ENCODE assay signal across 1 cellular context in the genomic region with DNA sequence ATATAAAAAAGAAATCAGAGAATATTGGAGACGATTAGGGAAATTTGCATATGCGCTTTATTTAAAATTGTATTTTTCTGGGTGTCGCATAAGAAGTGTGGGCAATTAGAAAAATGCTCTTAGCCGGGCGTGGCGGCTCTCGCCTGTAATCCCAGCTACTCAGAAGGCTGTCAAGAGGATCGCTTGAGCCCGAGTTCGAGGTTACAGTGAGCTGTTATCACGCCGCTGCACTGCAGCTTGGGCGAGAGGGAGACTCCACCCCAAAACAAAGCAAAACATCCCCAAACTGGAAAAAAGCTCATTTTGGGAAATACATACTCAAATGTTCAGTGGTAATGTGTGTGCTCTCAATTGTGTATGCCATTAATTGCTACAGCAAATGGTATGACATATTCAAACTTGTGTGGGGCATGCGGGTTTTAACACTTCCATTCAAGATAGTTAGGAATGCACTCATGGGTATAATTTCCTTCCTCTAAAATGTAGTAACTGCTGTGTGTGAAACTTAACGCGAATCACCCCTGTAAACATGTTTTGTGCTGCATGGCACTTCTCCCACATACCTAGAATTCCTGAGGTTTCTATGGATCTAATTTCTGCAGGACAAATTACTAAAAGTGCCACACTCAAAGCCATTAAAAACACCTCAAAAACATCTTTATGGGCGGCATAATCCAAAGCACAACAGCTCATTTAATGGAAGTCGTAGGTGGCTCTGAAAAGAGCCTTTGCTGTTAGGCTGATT.
TF ChIP-seq lines count a peak whose summit lies in the region.

No MANE protein-coding gene starts in this region.

TF ChIP-seq in GM23338, 12 proteins besides CTCF, POLR2A, EP300 and RAD21:
- no peak for TF ChIP-seq ZNF462 (CRISPR knock-in tag; IDR thresholded peaks at IDR 0.05)
- no peak for TF ChIP-seq STAT1 (IDR thresholded peaks at IDR 0.05; ENCODE audit: unreplicated experiment)
- no peak for TF ChIP-seq ZNF114 (CRISPR knock-in tag; IDR thresholded peaks at IDR 0.05)
- TF ChIP-seq ZNF331 (CRISPR knock-in tag; IDR thresholded peaks at IDR 0.05; ENCODE audit: low read depth) = no peak
- TF ChIP-seq CREB1 (CRISPR knock-in tag; IDR thresholded peaks at IDR 0.05; ENCODE audit: low read depth) = no peak
- TF ChIP-seq, protein P1, sequence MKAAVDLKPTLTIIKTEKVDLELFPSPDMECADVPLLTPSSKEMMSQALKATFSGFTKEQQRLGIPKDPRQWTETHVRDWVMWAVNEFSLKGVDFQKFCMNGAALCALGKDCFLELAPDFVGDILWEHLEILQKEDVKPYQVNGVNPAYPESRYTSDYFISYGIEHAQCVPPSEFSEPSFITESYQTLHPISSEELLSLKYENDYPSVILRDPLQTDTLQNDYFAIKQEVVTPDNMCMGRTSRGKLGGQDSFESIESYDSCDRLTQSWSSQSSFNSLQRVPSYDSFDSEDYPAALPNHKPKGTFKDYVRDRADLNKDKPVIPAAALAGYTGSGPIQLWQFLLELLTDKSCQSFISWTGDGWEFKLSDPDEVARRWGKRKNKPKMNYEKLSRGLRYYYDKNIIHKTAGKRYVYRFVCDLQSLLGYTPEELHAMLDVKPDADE (IDR thresholded peaks at IDR 0.05) = no peak
- TF ChIP-seq EZH2phosphoT487 (IDR thresholded peaks at IDR 0.05; ENCODE audit: unreplicated experiment) = no peak
- no peak for TF ChIP-seq JUNB (IDR thresholded peaks at IDR 0.05; ENCODE audit: unreplicated experiment)
- no peak for TF ChIP-seq POLR2AphosphoS5 (IDR thresholded peaks at IDR 0.05; ENCODE audit: low read depth)
- TF ChIP-seq NANOG (IDR thresholded peaks at IDR 0.05; ENCODE audit: borderline replicate concordance) = no peak
- no peak for TF ChIP-seq EZH2 (IDR thresholded peaks at IDR 0.05; ENCODE audit: low read depth, unreplicated experiment)
- no peak for TF ChIP-seq REST (IDR thresholded peaks at IDR 0.05; ENCODE audit: unreplicated experiment)
